In the genomic region with DNA sequence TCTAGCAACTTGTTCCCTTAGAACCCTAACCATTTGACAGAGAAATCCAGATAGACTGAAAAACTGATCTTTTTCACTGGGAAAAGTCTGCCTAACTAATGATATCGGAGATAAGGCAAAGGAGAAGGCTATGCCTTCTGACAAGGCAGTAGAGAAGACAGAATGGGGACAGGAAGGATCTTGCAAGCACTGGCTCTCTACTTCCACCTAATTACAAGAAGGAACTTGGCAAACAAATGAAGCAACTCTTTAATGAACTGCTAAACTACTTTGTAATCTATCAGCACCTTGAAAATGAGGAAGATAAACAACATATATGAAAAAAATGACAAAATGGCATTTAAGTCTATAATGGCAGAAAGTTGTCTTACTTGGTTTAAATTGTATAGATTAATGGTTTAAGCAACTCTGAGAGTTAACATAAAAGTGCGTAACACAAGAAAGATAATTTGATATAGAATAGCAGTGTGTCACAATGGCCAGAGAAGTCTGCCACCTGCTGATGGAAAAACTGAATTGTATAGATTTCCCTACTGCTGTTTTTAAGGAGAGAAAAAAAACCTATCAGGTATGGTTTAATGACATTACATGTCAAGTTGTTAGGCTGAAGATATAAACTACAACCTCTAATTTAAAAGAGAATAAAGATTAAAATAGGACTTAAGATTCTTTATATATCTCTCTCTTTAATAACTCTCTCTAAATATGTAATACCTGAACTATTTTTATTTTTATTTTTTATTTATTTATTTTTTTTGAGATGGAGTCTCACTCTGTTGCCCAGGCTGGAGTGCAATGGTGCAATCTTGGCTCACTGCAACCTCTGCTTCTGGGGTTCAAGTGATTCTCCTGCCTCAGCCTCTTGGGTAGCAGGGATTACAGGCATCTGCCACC, we compare ENCODE assay signal across 1 cellular context.
TF ChIP-seq lines count a peak whose summit lies in the region.

No MANE protein-coding gene starts in this region.

TF ChIP-seq in K562, 482 proteins besides CTCF, POLR2A, EP300 and RAD21 (continued from another document):
- 0 out of 2 replicates have a peak, but pooled peaks have one; percentile 20 for TF ChIP-seq ZNF121 (CRISPR knock-in tag; conservative IDR thresholded peaks at IDR 0.05)
- TF ChIP-seq ZKSCAN8 (CRISPR knock-in tag; IDR thresholded peaks at IDR 0.05), result no peak
- TF ChIP-seq ILF3 (IDR thresholded peaks at IDR 0.05; ENCODE audit: borderline replicate concordance), result 0 out of 2 replicates have a peak, but pooled peaks have one; percentile 54
- no peak for TF ChIP-seq ZNF3 (CRISPR knock-in tag; IDR thresholded peaks at IDR 0.05)
- no peak for TF ChIP-seq BHLHE40 (IDR thresholded peaks at IDR 0.05; ENCODE audit: low read length)
- no peak for TF ChIP-seq PCBP1 (IDR thresholded peaks at IDR 0.05; ENCODE audit: low read depth, low read length, poor library complexity, severe bottlenecking)
- no peak for TF ChIP-seq SRSF9 (IDR thresholded peaks at IDR 0.05; ENCODE audit: borderline replicate concordance, low read depth, low read length)
